ENCODE assay signal across 2 cellular contexts in the genomic region with DNA sequence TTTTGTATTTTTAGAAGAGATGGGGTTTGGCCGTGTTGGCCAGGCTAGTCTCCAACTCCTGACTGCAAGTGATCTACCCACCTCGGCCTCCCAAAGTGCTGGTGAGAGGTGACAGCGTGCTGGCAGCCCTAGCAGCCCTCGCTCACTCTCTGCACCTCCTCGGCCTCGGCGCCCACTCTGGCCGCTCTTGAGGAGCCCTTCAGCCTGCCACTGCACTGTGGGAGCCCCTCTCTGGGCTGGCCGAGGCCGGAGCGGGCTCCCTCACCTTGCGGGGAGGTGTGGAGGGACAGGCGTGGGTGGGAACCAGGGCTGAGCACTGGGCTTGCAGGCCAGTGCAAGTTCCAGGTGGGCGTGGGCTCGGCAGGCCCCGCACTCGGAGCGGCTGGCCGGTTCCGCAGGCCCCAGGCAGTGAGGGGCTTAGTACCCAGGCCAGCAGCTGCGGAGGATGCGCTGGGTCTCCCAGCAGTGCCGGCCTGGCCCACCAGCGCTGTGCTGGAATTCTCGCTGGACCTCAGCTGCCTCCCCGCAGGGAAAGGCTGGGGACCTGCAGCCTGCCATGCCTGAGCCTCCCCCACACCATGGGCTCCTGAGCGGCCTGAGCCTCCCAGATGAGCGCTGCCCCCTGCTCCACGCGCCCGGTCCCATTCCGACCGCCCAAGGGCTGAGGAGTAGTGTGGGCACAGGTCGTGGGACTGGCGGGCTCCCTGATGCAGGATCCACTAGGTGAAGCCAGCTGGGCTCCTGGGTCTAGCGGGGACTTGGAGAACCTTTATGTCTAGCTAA.
A peak's percentile ranks its signal among the peaks of the same experiment; 100 is the strongest.
TF ChIP-seq lines count a peak whose summit lies in the region.

No MANE protein-coding gene starts in this region.

TF ChIP-seq in HEK293, 187 proteins besides CTCF, POLR2A, EP300 and RAD21 (continued from another document):
- peak; percentile 78 for TF ChIP-seq ZNF416 (tag by site-specific recombination; IDR thresholded peaks at IDR 0.05)
- TF ChIP-seq ZNF548 (tag by site-specific recombination; IDR thresholded peaks at IDR 0.05) = 0 out of 2 replicates have a peak, but pooled peaks have one; percentile 37
- TF ChIP-seq ZFP37 (tag by site-specific recombination; IDR thresholded peaks at IDR 0.05) = no peak
- TF ChIP-seq ZNF202 (tag by site-specific recombination; IDR thresholded peaks at IDR 0.05; ENCODE audit: borderline replicate concordance) = 0 out of 2 replicates have a peak, but pooled peaks have one; percentile 16
- no peak for TF ChIP-seq ZNF596 (tag by site-specific recombination; IDR thresholded peaks at IDR 0.05)
- TF ChIP-seq ZNF529 (tag by site-specific recombination; IDR thresholded peaks at IDR 0.05; ENCODE audit: insufficient replicate concordance) = peak; percentile 83
- TF ChIP-seq ZNF560 (tag by site-specific recombination; IDR thresholded peaks at IDR 0.05; ENCODE audit: borderline replicate concordance) = 0 out of 2 replicates have a peak, but pooled peaks have one; percentile 5
- TF ChIP-seq ZNF600 (tag by site-specific recombination; IDR thresholded peaks at IDR 0.05) = 0 out of 2 replicates have a peak, but pooled peaks have one; percentile 35
- TF ChIP-seq ZBTB8A (tag by site-specific recombination; IDR thresholded peaks at IDR 0.05) = peak; percentile 47
- TF ChIP-seq ZBTB7A (tag by site-specific recombination; IDR thresholded peaks at IDR 0.05; ENCODE audit: low read depth) = no peak
- peak; percentile 94 for TF ChIP-seq ZNF610 (tag by site-specific recombination; IDR thresholded peaks at IDR 0.05; ENCODE audit: borderline replicate concordance)
- peak; percentile 92 for TF ChIP-seq ZNF626 (tag by site-specific recombination; IDR thresholded peaks at IDR 0.05)
- peak; percentile 47; the same call in 1 of the 2 replicates for TF ChIP-seq TRIM28 (IDR thresholded peaks at IDR 0.05; ENCODE audit: borderline replicate concordance, low read length)
- peak; percentile 76 for TF ChIP-seq ZNF549 (tag by site-specific recombination; IDR thresholded peaks at IDR 0.05)
TF ChIP-seq in HEK293: peak in this region for 11.

TF ChIP-seq in HepG2, 621 proteins besides CTCF, POLR2A, EP300 and RAD21 (continued from another document):
- no peak for TF ChIP-seq NR3C1 (CRISPR knock-in tag; IDR thresholded peaks at IDR 0.05)
